In the genomic region with DNA sequence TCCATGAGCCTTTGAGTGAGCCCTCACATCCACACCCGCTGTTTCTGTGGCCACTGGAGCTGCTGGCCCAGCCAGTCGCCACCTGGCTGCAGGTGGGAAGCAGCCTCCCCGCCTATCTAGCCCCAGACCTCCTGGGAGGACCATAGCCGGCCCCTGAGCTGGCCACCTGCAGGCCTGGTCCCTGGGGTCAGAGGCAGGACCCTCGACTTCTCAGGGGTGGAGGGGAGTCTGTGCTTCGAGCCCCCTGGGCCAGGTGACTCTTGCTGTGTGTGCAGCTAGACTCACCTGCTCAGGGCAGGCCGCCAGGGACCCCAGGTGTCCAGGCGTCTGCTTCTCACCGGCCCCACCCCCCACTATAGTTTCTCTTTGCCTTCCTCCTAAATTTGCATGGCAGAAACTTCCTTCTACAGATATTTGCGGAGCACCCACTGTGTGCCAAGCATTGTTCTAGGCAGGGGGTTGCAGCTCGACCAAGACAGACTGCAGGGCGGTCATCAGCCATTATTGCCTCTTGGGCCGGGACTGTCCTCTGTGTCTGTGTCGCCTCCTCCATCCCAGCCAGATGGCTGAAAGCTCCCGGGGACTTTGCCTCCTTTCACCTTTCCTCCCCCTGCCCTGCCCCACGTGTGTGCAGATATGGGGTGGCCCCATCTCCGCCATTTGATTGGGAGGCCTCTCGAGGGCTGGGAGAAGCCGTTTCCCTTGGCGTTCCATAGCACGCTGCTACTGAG, we compare ENCODE assay signal across 16 cellular contexts. TPM values are rescaled to one million over a fixed set of nuclear protein-coding genes. Genes with fewer than 3 reads are reported as not detected.
DNase-seq lines count a peak whose midpoint lies in the region; ATAC-seq and TF ChIP-seq lines count a peak whose summit lies in the region.
"Had no signal": no experiment of that assay in that cellular context is flagged by ENCODE, and none has a peak within 500 bp of the region (broad histone marks: within the 10 kb centered on the region; RNA-seq: fewer than 3 reads in every experiment).

No MANE protein-coding gene starts in this region.

- CTCF ChIA-PET in OCI-LY7 (lab: Charles Lee; ENCODE audit: unreplicated experiment) = no interaction called here

- H3K9me2 ChIP-seq in OCI-LY7 (ENCODE audit: insufficient read depth, low read length) = no peaks in the 10 kb centered on the region

- H3K27me3 Mint-ChIP-seq in CD4-positive, CD25-positive, alpha-beta regulatory T cell = no peaks in the 10 kb centered on the region
- peaks cover 12% of the 10 kb centered on the region for H3K27me3 Mint-ChIP-seq in glutamatergic neuron (ENCODE audit: unreplicated experiment)
- H3K27me3 Mint-ChIP-seq: activated naive CD4-positive, alpha-beta T cell treated with anti-CD3 and anti-CD28 coated beads, Interleukin-2, amount 50 U/mL, for 24 hours had no signal

- H3K4me1 ChIP-seq in CD4-positive, CD25-positive, alpha-beta regulatory T cell (ENCODE audit: control insufficient read depth, insufficient read depth, low read length, poor library complexity, severe bottlenecking) = peaks cover 14% of the 10 kb centered on the region
- H3K4me1 ChIP-seq in OCI-LY7 (ENCODE audit: insufficient read depth, low read length, poor library complexity, severe bottlenecking) (peaks cover 50% of the 10 kb centered on the region), sigmoid colon (peaks cover 0 to 100% (median 94%) of the 10 kb centered on the region in 4 donors), prostate gland (replicated peaks) (no peaks in the 10 kb centered on the region)

- no peak for TF ChIP-seq EP300 in sigmoid colon (IDR thresholded peaks at IDR 0.05)

- H3K36me3 Mint-ChIP-seq in CD4-positive, CD25-positive, alpha-beta regulatory T cell = no peaks in the 10 kb centered on the region
- no peaks in the 10 kb centered on the region for H3K36me3 Mint-ChIP-seq in glutamatergic neuron (ENCODE audit: unreplicated experiment)
- H3K36me3 Mint-ChIP-seq: activated naive CD4-positive, alpha-beta T cell treated with anti-CD3 and anti-CD28 coated beads, Interleukin-2, amount 50 U/mL, for 24 hours had no signal

- no peaks in the 10 kb centered on the region for H3K79me2 ChIP-seq in OCI-LY7 (ENCODE audit: insufficient read depth, low read depth, low read length)

- H3K9me3 ChIP-seq in CD4-positive, CD25-positive, alpha-beta regulatory T cell (ENCODE audit: control insufficient read depth in 2 of 2, low read length in 2 of 2) = no peaks in the 10 kb centered on the region
- H3K9me3 ChIP-seq in OCI-LY7 (ENCODE audit: low read length) (no peaks in the 10 kb centered on the region), sigmoid colon (no peaks in the 10 kb centered on the region), prostate gland (no peaks in the 10 kb centered on the region)

- H3K27ac Mint-ChIP-seq in CD4-positive, CD25-positive, alpha-beta regulatory T cell = peak overlapping the region in 2 of 3 donors; percentile 11 to 43
- H3K27ac Mint-ChIP-seq in glutamatergic neuron (ENCODE audit: unreplicated experiment) = peak overlapping the region; percentile 49
- H3K27ac Mint-ChIP-seq: activated naive CD4-positive, alpha-beta T cell treated with anti-CD3 and anti-CD28 coated beads, Interleukin-2, amount 50 U/mL, for 24 hours had no signal

- no peak overlapping the region for H3K27ac ChIP-seq in CD4-positive, CD25-positive, alpha-beta regulatory T cell (ENCODE audit: insufficient read depth, low read length, poor library complexity, severe bottlenecking)
- H3K27ac ChIP-seq in OCI-LY7 (ENCODE audit: low read depth, low read length, poor library complexity, severe bottlenecking) (no peak overlapping the region), sigmoid colon (peak overlapping the region; percentile 52 to 87 (median 86)), prostate gland (no peak overlapping the region)

- H3K9me3 Mint-ChIP-seq in CD4-positive, CD25-positive, alpha-beta regulatory T cell = peaks cover 0 to 2% (median 0%) of the 10 kb centered on the region in 7 donors
- H3K9me3 Mint-ChIP-seq in glutamatergic neuron (ENCODE audit: unreplicated experiment) = peaks cover 12% of the 10 kb centered on the region
- H3K9me3 Mint-ChIP-seq: activated naive CD4-positive, alpha-beta T cell treated with anti-CD3 and anti-CD28 coated beads, Interleukin-2, amount 50 U/mL, for 24 hours had no signal

- DNase-seq in CD4-positive, CD25-positive, alpha-beta regulatory T cell = no peak
- DNase-seq in OCI-LY7 (ENCODE audit: low spot score) (peak; percentile 17), glutamatergic neuron (no peak), sigmoid colon (no peak), nucleus accumbens (lab: John Stamatoyannopoulos, UW) (no peak), mesenteric fat pad (ENCODE audit: low spot score) (no peak), prostate gland (ENCODE audit: low spot score) (no peak)
- DNase-seq: activated T-cell treated with anti-CD3 and anti-CD28 coated beads, Interleukin-2, amount 50 U/mL, for 1 hour; Calu3; kidney glomerular epithelial cell; MM.1S; NCI-H187 treated with DMSO at 0.1 percent for 48 hours; NCI-H524; stimulated activated naive CD4-positive, alpha-beta T cell had no signal

- peak overlapping the region; percentile 47 for H3K4me2 ChIP-seq in OCI-LY7 (ENCODE audit: low read length)

- TF ChIP-seq POLR2A in sigmoid colon (IDR thresholded peaks at IDR 0.05) = no peak
- TF ChIP-seq POLR2A in prostate gland (IDR thresholded peaks at IDR 0.05) = no peak

- intact Hi-C loops in OCI-LY7 (cut with micrococcal nuclease; ENCODE audit: unreplicated experiment) = no loop called here
- intact Hi-C loops in sigmoid colon (cut with DNase I) = no loop called here
- intact Hi-C loops in prostate gland (cut with DNase I) = no loop called here

- H3K27me3 ChIP-seq in CD4-positive, CD25-positive, alpha-beta regulatory T cell (ENCODE audit: control insufficient read depth, insufficient read depth, low read length) = no peaks in the 10 kb centered on the region
- H3K27me3 ChIP-seq in sigmoid colon (no peaks in the 10 kb centered on the region), prostate gland (replicated peaks; ENCODE audit: insufficient read depth) (no peaks in the 10 kb centered on the region)

- POLR2A ChIA-PET in OCI-LY7 (lab: Charles Lee) = interaction anchor here (0.6 kb wide), 2 partner anchors 10 to 29 kb away, joined by 3 read pairs; no protein-coding TSS in a partner anchor

- H3K4me3 ChIP-seq in CD4-positive, CD25-positive, alpha-beta regulatory T cell (ENCODE audit: low read depth, low read length) = no peak overlapping the region
- H3K4me3 ChIP-seq in OCI-LY7 (ENCODE audit: low read depth, low read length, poor library complexity, severe bottlenecking) = no peak overlapping the region
- no peak overlapping the region for H3K4me3 ChIP-seq in sigmoid colon
- H3K4me3 ChIP-seq in prostate gland = no peak overlapping the region

- no peak for ATAC-seq in CD4-positive, CD25-positive, alpha-beta regulatory T cell (ENCODE audit: low read depth in 2 of 2)
- ATAC-seq in HG02763 (IDR thresholded peaks at IDR 0.05; ENCODE audit: unreplicated experiment) = no peak

- H2AFZ ChIP-seq in OCI-LY7 (ENCODE audit: low read length) = no peak overlapping the region

- no TSS peak for BruUV-seq in OCI-LY7 (replicated peaks; lab: Mats Ljungman, UMichigan)

- 71 to 75% methylated on average over 21 of the region's 21 CpGs for WGBS in sigmoid colon, 2 donors
- 87% methylated on average over 21 of the region's 21 CpGs for WGBS in prostate gland

- no peaks in the 10 kb centered on the region; the same call in 1 of the 2 replicates for H4K20me1 ChIP-seq in OCI-LY7 (ENCODE audit: insufficient read depth, low read length)

- TF ChIP-seq CTCF in OCI-LY7 (conservative IDR thresholded peaks at IDR 0.05; ENCODE audit: low read length) (no peak), glutamatergic neuron (IDR thresholded peaks at IDR 0.05; ENCODE audit: partially characterized antibody, unreplicated experiment) (no peak), sigmoid colon (IDR thresholded peaks at IDR 0.05) (no peak), prostate gland (IDR thresholded peaks at IDR 0.05) (no peak)

- H3K4me3 Mint-ChIP-seq in CD4-positive, CD25-positive, alpha-beta regulatory T cell = no peak overlapping the region
- H3K4me3 Mint-ChIP-seq in glutamatergic neuron (ENCODE audit: unreplicated experiment) = peak overlapping the region; percentile 60
- H3K4me3 Mint-ChIP-seq: activated naive CD4-positive, alpha-beta T cell treated with anti-CD3 and anti-CD28 coated beads, Interleukin-2, amount 50 U/mL, for 24 hours had no signal

- H3K4me1 Mint-ChIP-seq in CD4-positive, CD25-positive, alpha-beta regulatory T cell = peaks cover 5 to 23% (median 14%) of the 10 kb centered on the region in 4 donors
- H3K4me1 Mint-ChIP-seq in glutamatergic neuron (ENCODE audit: low read depth, unreplicated experiment) = peaks cover 59% of the 10 kb centered on the region

- H3K36me3 ChIP-seq in CD4-positive, CD25-positive, alpha-beta regulatory T cell (ENCODE audit: control insufficient read depth, insufficient read depth, low read length) = no peaks in the 10 kb centered on the region
- H3K36me3 ChIP-seq in OCI-LY7 (ENCODE audit: insufficient read depth, low read length) (no peaks in the 10 kb centered on the region), sigmoid colon (no peaks in the 10 kb centered on the region), prostate gland (no peaks in the 10 kb centered on the region)

RNA-seq across cellular contexts. Expression of gene SPSB1, which starts 27.3 kb away (rescaled TPM):
- total RNA-seq in CD4-positive, CD25-positive, alpha-beta regulatory T cell = 19.7 TPM
- polyA plus RNA-seq in CD4-positive, CD25-positive, alpha-beta regulatory T cell = 10 to 100 TPM in 3 of 4 donors, 1 to 10 TPM in 1; 7.0 to 12.3 (median 11.9) TPM
- total RNA-seq in OCI-LY7 (2014; rRNA removed; shearing (Covaris generic)) = 14.0 and 17.9 TPM in 2 replicates
- total RNA-seq in OCI-LY7 (2022) (1.1 and 1.2 TPM in 2 replicates), glutamatergic neuron (ENCODE audit: unreplicated experiment) (78.6 TPM), sigmoid colon (10 to 100 TPM; 17.4 to 34.3 (median 24.1) TPM), mesenteric fat pad (48.8 TPM), prostate gland (10 to 100 TPM; 29.0 to 57.1 TPM)
- polyA plus RNA-seq in sigmoid colon = 10 to 100 TPM; 25.7 to 31.2 (median 26.4) TPM

Comparison
In these comparisons a context has a peak if more than half of its experiments do, and no peak if none do; other contexts are left out.
1. H3K27ac ChIP-seq: peak in sigmoid colon (4 of 4); none in CD4-positive, CD25-positive, alpha-beta regulatory T cell (single experiment), OCI-LY7 (single experiment) and prostate gland (0 of 2).